8 cellular contexts compared by ENCODE assay signal in the genomic region with DNA sequence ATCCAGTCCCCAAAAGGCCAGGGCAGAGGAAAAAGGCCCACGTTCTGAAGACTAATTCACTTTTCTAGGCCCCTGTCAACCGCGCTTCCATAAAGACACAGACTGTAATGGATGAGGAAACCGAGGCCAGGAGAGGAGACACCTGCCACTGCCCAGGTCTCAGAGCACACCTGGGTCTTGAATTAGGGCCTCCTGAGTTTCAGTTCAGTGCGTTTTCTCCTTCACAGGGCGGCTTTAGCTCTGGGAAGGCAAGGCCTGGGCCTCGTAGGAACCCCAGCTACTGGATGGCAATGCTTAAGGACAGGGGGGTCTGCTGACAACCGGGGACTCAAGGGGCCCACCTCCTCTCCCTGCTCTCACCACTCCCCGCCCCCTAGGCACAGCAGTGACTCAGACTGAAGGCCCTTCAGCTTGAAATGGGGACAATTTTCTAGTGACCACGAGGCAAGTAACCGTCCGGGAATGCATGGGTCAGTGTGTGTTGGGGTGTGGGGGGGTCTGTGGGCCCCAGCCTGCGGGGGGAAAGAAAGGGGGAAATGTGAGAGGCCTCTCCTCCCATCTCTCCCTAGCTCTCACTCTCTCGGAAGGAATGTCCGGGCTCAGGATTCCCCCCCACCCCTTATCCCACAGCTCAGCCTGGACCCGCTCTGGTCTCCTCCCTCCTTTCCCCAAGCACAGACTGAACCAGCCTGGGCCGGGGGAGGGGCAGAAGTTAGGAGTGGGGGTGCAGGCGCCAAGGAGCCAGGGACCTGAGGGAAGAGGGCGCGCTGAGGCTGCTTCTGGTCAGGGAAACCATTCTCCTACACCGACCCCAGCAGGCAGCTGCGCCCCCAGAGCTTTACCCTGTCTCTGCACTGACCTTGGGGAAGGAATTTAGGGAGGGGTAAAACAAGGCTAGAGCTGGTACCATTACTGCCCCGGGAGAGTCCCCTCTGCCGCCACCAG. TPM values are rescaled to one million over a fixed set of nuclear protein-coding genes. Genes with fewer than 3 reads are reported as not detected.
A peak's percentile ranks its signal among the peaks of the same experiment; 100 is the strongest.
DNase-seq lines count a peak whose midpoint lies in the region; ATAC-seq and TF ChIP-seq lines count a peak whose summit lies in the region.

No MANE protein-coding gene starts in this region.

- no peaks in the 10 kb centered on the region for H3K36me3 ChIP-seq in mesendoderm (ENCODE audit: control insufficient read depth, insufficient read depth, low read length)

- H2BK120ac ChIP-seq in mesendoderm (ENCODE audit: low read depth, low read length): no peak overlapping the region

- H3K9me3 ChIP-seq in AG04450 (ENCODE audit: control insufficient read depth, insufficient read depth, low read length): no peaks in the 10 kb centered on the region

- H3K27ac ChIP-seq in AG04450 (ENCODE audit: low read depth, low read length) (peak overlapping the region; percentile 88), mesendoderm (ENCODE audit: low read depth, low read length) (peak overlapping the region; percentile 90)

- CTCF ChIA-PET in AG04450 (lab: Charles Lee): interaction anchor here (0.6 to 4.7 kb wide), 7 partner anchors 8 to 56 kb away, joined by 3 to 58 read pairs (median 4); partner anchors contain the start of gene CREB3L1

- H3K56ac ChIP-seq in mesendoderm (ENCODE audit: low read length): peak overlapping the region; percentile 86

- H3K4me3 ChIP-seq in AG04450 (ENCODE audit: low read depth, low read length) (peak overlapping the region; percentile 61), cardiac fibroblast (replicated peaks in 1 of 2; ENCODE audit: low read depth in 2 of 2, low read length in 2 of 2) (peak overlapping the region; percentile 41 to 53), mesendoderm (ENCODE audit: low read length) (peak overlapping the region; percentile 46)

- no peak overlapping the region for H3K23ac ChIP-seq in mesendoderm (ENCODE audit: low read length)

- peak overlapping the region; percentile 10 for H2BK15ac ChIP-seq in mesendoderm (replicated peaks; ENCODE audit: low read depth)

- no peak for TF ChIP-seq CTCF in AG04450 (IDR thresholded peaks at IDR 0.05; ENCODE audit: low read depth, low read length)
- TF ChIP-seq CTCF in cardiac fibroblast (IDR thresholded peaks at IDR 0.05; ENCODE audit: low read depth, low read length): no peak

- H3K79me2 ChIP-seq in mesendoderm (ENCODE audit: control insufficient read depth, insufficient read depth, low read length): no peaks in the 10 kb centered on the region

- no peaks in the 10 kb centered on the region for H3K79me1 ChIP-seq in mesendoderm (ENCODE audit: low read length)

- H3K27me3 ChIP-seq in AG04450 (ENCODE audit: control insufficient read depth, insufficient read depth, low read length) (no peaks in the 10 kb centered on the region), mesendoderm (ENCODE audit: insufficient read depth, low read length, poor library complexity) (no peaks in the 10 kb centered on the region)

- peaks cover 22% of the 10 kb centered on the region for H3K4me1 ChIP-seq in mesendoderm (ENCODE audit: control insufficient read depth, low read depth, low read length)

- POLR2A ChIA-PET in AG04450 (lab: Yijun Ruan, JAX): interaction anchor here (0.6 to 3.4 kb wide), 16 partner anchors 9 to 198 kb away, joined by 3 to 35 read pairs (median 6); partner anchors contain the start of gene CREB3L1

- no peak overlapping the region for H4K8ac ChIP-seq in mesendoderm (ENCODE audit: low read depth, low read length)

- H2BK5ac ChIP-seq in mesendoderm (ENCODE audit: low read length): peak overlapping the region; percentile 43

- ATAC-seq in GM21619 (IDR thresholded peaks at IDR 0.05; ENCODE audit: unreplicated experiment): no peak
- no peak for ATAC-seq in GM19397 (IDR thresholded peaks at IDR 0.05; ENCODE audit: unreplicated experiment)

- H3K4me2 ChIP-seq in mesendoderm (ENCODE audit: low read length): peak overlapping the region; percentile 43

- DNase-seq in AG04450 (ENCODE audit: low read depth, low spot score) (peak; percentile 82), HK-2 (ENCODE audit: unreplicated experiment) (peak; percentile 83), cardiac fibroblast (ENCODE audit: low read depth in 2 of 2) (peak; percentile 81 to 91), mesendoderm (peak; percentile 90), cortex of kidney (lab: John Stamatoyannopoulos, UW) (no peak), NCI-H2227 (lab: John Stamatoyannopoulos, UW; ENCODE audit: unreplicated experiment) (no peak)

- H2AK5ac ChIP-seq in mesendoderm (ENCODE audit: low read length): no peak overlapping the region

- H3K4ac ChIP-seq in mesendoderm (ENCODE audit: low read depth, low read length): peak overlapping the region; percentile 86

- H4K5ac ChIP-seq in mesendoderm (ENCODE audit: low read length): no peak overlapping the region

- H3K18ac ChIP-seq in mesendoderm (ENCODE audit: low read length): peak overlapping the region; percentile 93

- no CpG with 5 or more reads among the region's 24 CpGs for whole genome bisulfite sequencing in mesendoderm (ENCODE audit: extremely low coverage, insufficient coverage, low lambda C conversion rate)

- peak overlapping the region; percentile 83 for H3K9ac ChIP-seq in mesendoderm (ENCODE audit: low read length)

RNA-seq across cellular contexts. Expression of gene CREB3L1, which starts 17.2 kb away (rescaled TPM):
- polyA plus RNA-seq in AG04450 (2011; rRNA removed): 24.2 and 33.2 TPM in 2 replicates
- 57.6 and 90.1 TPM in 2 replicates for polyA minus RNA-seq in AG04450 (2011; rRNA and poly(A)+ RNA removed)
- 12.5 TPM for polyA plus RNA-seq in mesendoderm (2013, experiment 1 of 2)
- 13.8 TPM for polyA plus RNA-seq in mesendoderm (2013, experiment 2 of 2)

RNA-seq across cellular contexts. Expression of gene DGKZ, which starts 52.6 kb away (rescaled TPM):
- 15.8 and 23.2 TPM in 2 replicates for polyA plus RNA-seq in AG04450 (2011; rRNA removed)
- 28.1 and 32.6 TPM in 2 replicates for polyA minus RNA-seq in AG04450 (2011; rRNA and poly(A)+ RNA removed)
- 67.4 TPM for polyA plus RNA-seq in mesendoderm (2013, experiment 1 of 2)
- polyA plus RNA-seq in mesendoderm (2013, experiment 2 of 2): 62.6 TPM

Comparison
In these comparisons a context has a peak if more than half of its experiments do, and no peak if none do; other contexts are left out.
1. DNase-seq: peak in AG04450 (single experiment), HK-2 (single experiment), cardiac fibroblast (2 of 2) and mesendoderm (single experiment); none in cortex of kidney (single experiment) and NCI-H2227 (single experiment).
2. Peak in every context shown above with its lines, with median percentiles within 50 percentile points of each other: H3K4me3 ChIP-seq.